Comparison of ENCODE assay signal across 8 cellular contexts in the genomic region with DNA sequence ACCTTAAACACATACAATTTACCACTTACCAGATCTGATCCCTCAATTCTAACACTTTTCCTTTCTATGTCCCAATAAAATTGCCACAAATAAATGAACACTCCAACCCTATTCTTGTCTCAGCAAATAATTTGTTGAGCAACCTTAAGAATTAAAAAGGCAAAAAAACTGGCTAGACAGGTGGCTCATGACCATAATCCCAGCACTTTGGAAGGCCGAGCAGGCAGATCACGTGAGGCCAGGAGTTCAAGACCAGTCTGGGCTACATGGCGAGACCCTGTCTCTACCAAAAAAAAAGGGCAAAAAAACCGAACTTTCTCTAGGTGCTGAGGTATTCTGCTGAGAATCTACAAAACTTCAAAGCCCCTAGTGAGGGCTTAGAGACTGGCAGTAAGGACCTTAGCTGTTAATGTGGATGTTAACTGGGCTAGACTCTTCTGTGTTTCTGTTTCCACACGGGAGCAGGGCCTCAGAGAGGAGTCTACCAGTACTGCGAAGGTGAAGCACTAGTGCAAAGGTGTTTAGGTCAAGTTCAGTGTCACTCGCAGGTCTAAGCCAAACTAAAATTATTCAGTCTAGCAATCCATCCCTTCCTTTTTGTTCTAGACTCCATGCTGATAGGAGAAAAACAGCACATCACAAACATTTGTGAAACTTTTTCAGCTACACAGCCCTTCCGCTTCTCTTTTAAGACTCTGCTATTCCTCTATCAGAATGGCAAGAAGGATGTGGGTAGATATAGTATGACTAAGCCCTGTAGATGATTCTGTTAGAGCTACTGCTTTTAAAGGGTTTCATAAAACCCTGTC. TPM values are rescaled to one million over a fixed set of nuclear protein-coding genes. Genes with fewer than 3 reads are reported as not detected.
DNase-seq lines count a peak whose midpoint lies in the region; ATAC-seq and TF ChIP-seq lines count a peak whose summit lies in the region.

No MANE protein-coding gene starts in this region.

- H3K9me2 ChIP-seq in hepatocyte (replicated peaks; ENCODE audit: insufficient read depth) = no peaks in the 10 kb centered on the region

- H3K27me3 ChIP-seq in OCI-LY3 (ENCODE audit: low read depth, low read length) (no peaks in the 10 kb centered on the region), hepatocyte (no peaks in the 10 kb centered on the region), gastroesophageal sphincter (no peaks in the 10 kb centered on the region)

- H3K9me3 ChIP-seq in OCI-LY3 (ENCODE audit: insufficient read depth, low read length) (no peaks in the 10 kb centered on the region), hepatocyte (ENCODE audit: low read depth) (no peaks in the 10 kb centered on the region), gastroesophageal sphincter (no peaks in the 10 kb centered on the region)

- 90% methylated on average over 8 of the region's 8 CpGs for WGBS in hepatocyte (ENCODE audit: low lambda C conversion rate, missing lambda C conversion rate)
- WGBS in gastroesophageal sphincter (ENCODE audit: low coverage in 1 of 2), 2 donors = 72% methylated on average over 2 to 7 of the region's 8 CpGs

- POLR2A ChIA-PET in GM10248 (lab: Yijun Ruan, JAX) = interaction anchor here (0.6 kb wide), 1 partner anchor 15 kb away, joined by 8 read pairs; no protein-coding TSS in a partner anchor

- peaks cover 80% of the 10 kb centered on the region for H3K79me2 ChIP-seq in OCI-LY3 (ENCODE audit: low read length)
- peaks cover 76% of the 10 kb centered on the region for H3K79me2 ChIP-seq in hepatocyte

- peak overlapping the region; percentile 84 for H3K27ac ChIP-seq in OCI-LY3 (ENCODE audit: low read length)
- no peak overlapping the region for H3K27ac ChIP-seq in hepatocyte
- no peak overlapping the region for H3K27ac ChIP-seq in gastroesophageal sphincter

- ATAC-seq in GM21717 (IDR thresholded peaks at IDR 0.05; ENCODE audit: unreplicated experiment) = peak; percentile 59
- ATAC-seq in gastroesophageal sphincter = no peak

- peaks cover 17% of the 10 kb centered on the region for H3K36me3 ChIP-seq in OCI-LY3 (replicated peaks; ENCODE audit: low read depth, low read length)
- no peaks in the 10 kb centered on the region for H3K36me3 ChIP-seq in hepatocyte (replicated peaks; ENCODE audit: insufficient read depth, low read depth)
- H3K36me3 ChIP-seq in gastroesophageal sphincter = peaks cover 0 to 19% of the 10 kb centered on the region in 2 donors

- H2AFZ ChIP-seq in OCI-LY3 (ENCODE audit: low read depth, low read length) (no peak overlapping the region), hepatocyte (no peak overlapping the region)

- no peak for TF ChIP-seq EP300 in gastroesophageal sphincter (IDR thresholded peaks at IDR 0.05)

- peak overlapping the region; percentile 81 for H3K4me3 ChIP-seq in OCI-LY3 (ENCODE audit: low read length)
- no peak overlapping the region for H3K4me3 ChIP-seq in hepatocyte
- H3K4me3 ChIP-seq in gastroesophageal sphincter = no peak overlapping the region

- no peak for TF ChIP-seq POLR2A in gastroesophageal sphincter (IDR thresholded peaks at IDR 0.05)

- H3K9ac ChIP-seq in OCI-LY3 (ENCODE audit: low read length) = peak overlapping the region; percentile 85

- H4K20me1 ChIP-seq in OCI-LY3 (ENCODE audit: insufficient read depth, low read length) (peaks cover 44% of the 10 kb centered on the region), hepatocyte (ENCODE audit: insufficient read depth, poor library complexity, severe bottlenecking) (peaks cover 68% of the 10 kb centered on the region)

- DNase-seq in GM10248 (ENCODE audit: extremely low spot score) (peak; percentile 69), hepatocyte (ENCODE audit: low spot score) (no peak), NCI-H82 treated with DMSO at 0.1 percent for 48 hours (lab: John Stamatoyannopoulos, UW; ENCODE audit: unreplicated experiment) (no peak), SK-N-DZ (ENCODE audit: low spot score) (no peak)
- no peak for DNase-seq in stimulated activated CD4-positive, alpha-beta T cell treated with anti-CD3 and anti-CD28 coated beads, Interleukin-1b, Interleukin-23, amount 100 ng/mL, for 48 hours

- peak overlapping the region; percentile 99 for H3K4me2 ChIP-seq in OCI-LY3 (ENCODE audit: low read length)
- peak overlapping the region; percentile 88 for H3K4me2 ChIP-seq in hepatocyte

- peaks cover 20% of the 10 kb centered on the region for H3K4me1 ChIP-seq in OCI-LY3 (ENCODE audit: low read length)
- peaks cover 22% of the 10 kb centered on the region for H3K4me1 ChIP-seq in hepatocyte (ENCODE audit: insufficient read depth)
- H3K4me1 ChIP-seq in gastroesophageal sphincter = peaks cover 19 to 71% (median 23%) of the 10 kb centered on the region in 3 donors

- CTCF ChIA-PET in GM10248 (lab: Yijun Ruan, JAX) = interaction anchor here (1.3 to 1.6 kb wide), 2 partner anchors 9 to 10 kb away, joined by 4 to 5 read pairs; no protein-coding TSS in a partner anchor

- no peak for TF ChIP-seq CTCF in GM10248 (IDR thresholded peaks at IDR 0.05; ENCODE audit: control extremely low read depth, extremely low read depth, low read depth, missing control alignments)
- no peak for TF ChIP-seq CTCF in OCI-LY3 (IDR thresholded peaks at IDR 0.05; ENCODE audit: low read depth, low read length)
- no peak for TF ChIP-seq CTCF in hepatocyte (IDR thresholded peaks at IDR 0.05; ENCODE audit: poor library complexity)
- no peak for TF ChIP-seq CTCF in gastroesophageal sphincter (IDR thresholded peaks at IDR 0.05)

RNA-seq across cellular contexts. Expression of a gene that starts 2.6 kb away (rescaled TPM):
- total RNA-seq in hepatocyte = 25.2 and 27.8 TPM in 2 replicates
- polyA plus RNA-seq in hepatocyte = 16.0 and 21.8 TPM in 2 replicates
- total RNA-seq in gastroesophageal sphincter = 10 to 100 TPM; 13.5 to 19.0 (median 17.4) TPM
- 29.1 and 34.6 TPM in 2 replicates for polyA plus RNA-seq in SK-N-DZ (2014; cell fraction: cytosol; rRNA removed)
- polyA plus RNA-seq in SK-N-DZ (2014; cell fraction: nucleus; rRNA removed) = 17.1 and 19.9 TPM in 2 replicates

RNA-seq across cellular contexts. Expression of a gene that starts 2.6 kb away (rescaled TPM):
- 4.0 and 4.8 TPM in 2 replicates for total RNA-seq in hepatocyte
- 5.8 and 6.1 TPM in 2 replicates for polyA plus RNA-seq in hepatocyte
- 10 to 100 TPM in 1 of 4 donors, 1 to 10 TPM in 3; 4.8 to 10.5 (median 8.4) TPM for total RNA-seq in gastroesophageal sphincter
- polyA plus RNA-seq in SK-N-DZ (2014; cell fraction: cytosol; rRNA removed) = 2.9 and 3.3 TPM in 2 replicates
- polyA plus RNA-seq in SK-N-DZ (2014; cell fraction: nucleus; rRNA removed) = 2.0 and 2.5 TPM in 2 replicates

RNA-seq across cellular contexts. Expression of a gene that starts 16.3 kb away (rescaled TPM):
- total RNA-seq in hepatocyte (36.4 and 38.1 TPM in 2 replicates), gastroesophageal sphincter (10 to 100 TPM; 11.3 to 17.0 (median 12.2) TPM)
- 32.7 and 35.3 TPM in 2 replicates for polyA plus RNA-seq in hepatocyte
- 5.2 and 10.5 TPM in 2 replicates for polyA plus RNA-seq in SK-N-DZ (2014; cell fraction: cytosol; rRNA removed)
- polyA plus RNA-seq in SK-N-DZ (2014; cell fraction: nucleus; rRNA removed) = 14.7 and 18.2 TPM in 2 replicates

RNA-seq across cellular contexts. Expression of a gene that starts 47.5 kb away (rescaled TPM):
- 92.9 and 95.2 TPM in 2 replicates for total RNA-seq in hepatocyte
- polyA plus RNA-seq in hepatocyte = 154 and 159 TPM in 2 replicates
- 10 to 100 TPM; 62.0 to 82.5 (median 69.8) TPM for total RNA-seq in gastroesophageal sphincter
- polyA plus RNA-seq in SK-N-DZ (2014; cell fraction: cytosol; rRNA removed) = 47.6 and 91.3 TPM in 2 replicates
- 59.5 and 66.3 TPM in 2 replicates for polyA plus RNA-seq in SK-N-DZ (2014; cell fraction: nucleus; rRNA removed)

RNA-seq across cellular contexts. Expression of a gene that starts 52.3 kb away (rescaled TPM):
- 27.8 and 33.5 TPM in 2 replicates for total RNA-seq in hepatocyte
- 48.2 and 73.9 TPM in 2 replicates for polyA plus RNA-seq in hepatocyte
- total RNA-seq in gastroesophageal sphincter = 10 to 100 TPM; 23.5 to 26.8 (median 25.2) TPM
- 87.5 and 88.9 TPM in 2 replicates for polyA plus RNA-seq in SK-N-DZ (2014; cell fraction: cytosol; rRNA removed)
- 119 and 121 TPM in 2 replicates for polyA plus RNA-seq in SK-N-DZ (2014; cell fraction: nucleus; rRNA removed)
